In genomic region chr19:35378356-35378755, GRCh38 we compare ENCODE assay signal across 2 cellular contexts.
TF ChIP-seq lines count a peak whose summit lies in the region.

No MANE protein-coding gene starts in this region.

TF ChIP-seq in HEK293, 187 proteins besides CTCF, POLR2A, EP300 and RAD21:
- TF ChIP-seq ZNF324 (tag by site-specific recombination; IDR thresholded peaks at IDR 0.05) (no peak), ZNF580 (tag by site-specific recombination; IDR thresholded peaks at IDR 0.05) (0 out of 2 replicates have a peak, but pooled peaks have one; percentile 18), HOXD13 (CRISPR knock-in tag; IDR thresholded peaks at IDR 0.05; ENCODE audit: borderline replicate concordance) (no peak), SETDB1 (IDR thresholded peaks at IDR 0.05; ENCODE audit: insufficient read length, low read length) (peak; percentile 38), ZNF677 (tag by site-specific recombination; IDR thresholded peaks at IDR 0.05) (no peak), ZNF132 (tag by site-specific recombination; IDR thresholded peaks at IDR 0.05; ENCODE audit: borderline replicate concordance) (no peak), ZNF561 (tag by site-specific recombination; IDR thresholded peaks at IDR 0.05; ENCODE audit: borderline replicate concordance) (no peak), ZNF311 (tag by site-specific recombination; IDR thresholded peaks at IDR 0.05; ENCODE audit: borderline replicate concordance) (no peak), ZNF76 (tag by site-specific recombination; IDR thresholded peaks at IDR 0.05; ENCODE audit: borderline replicate concordance, low read depth) (no peak), ZNF18 (tag by site-specific recombination; IDR thresholded peaks at IDR 0.05) (no peak), ZBTB49 (tag by site-specific recombination; IDR thresholded peaks at IDR 0.05; ENCODE audit: low read depth) (no peak), ZNF792 (tag by site-specific recombination; IDR thresholded peaks at IDR 0.05) (no peak), ZBTB7A (tag by site-specific recombination; IDR thresholded peaks at IDR 0.05; ENCODE audit: low read depth) (no peak), ZBTB8A (tag by site-specific recombination; IDR thresholded peaks at IDR 0.05) (no peak), ZNF280D (tag by site-specific recombination; IDR thresholded peaks at IDR 0.05) (peak; percentile 90; the same call in 1 of the 2 replicates)
- TF ChIP-seq, protein P1, sequence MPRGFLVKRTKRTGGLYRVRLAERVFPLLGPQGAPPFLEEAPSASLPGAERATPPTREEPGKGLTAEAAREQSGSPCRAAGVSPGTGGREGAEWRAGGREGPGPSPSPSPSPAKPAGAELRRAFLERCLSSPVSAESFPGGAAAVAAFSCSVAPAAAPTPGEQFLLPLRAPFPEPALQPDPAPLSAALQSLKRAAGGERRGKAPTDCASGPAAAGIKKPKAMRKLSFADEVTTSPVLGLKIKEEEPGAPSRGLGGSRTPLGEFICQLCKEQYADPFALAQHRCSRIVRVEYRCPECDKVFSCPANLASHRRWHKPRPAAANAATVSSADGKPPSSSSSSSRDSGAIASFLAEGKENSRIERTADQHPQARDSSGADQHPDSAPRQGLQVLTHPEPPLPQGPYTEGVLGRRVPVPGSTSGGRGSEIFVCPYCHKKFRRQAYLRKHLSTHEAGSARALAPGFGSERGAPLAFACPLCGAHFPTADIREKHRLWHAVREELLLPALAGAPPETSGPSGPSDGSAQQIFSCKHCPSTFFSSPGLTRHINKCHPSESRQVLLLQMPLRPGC (tag by site-specific recombination; IDR thresholded peaks at IDR 0.05): no peak

TF ChIP-seq in GM12878, 131 proteins besides CTCF, POLR2A, EP300 and RAD21:
- TF ChIP-seq STAT3 (IDR thresholded peaks at IDR 0.05; ENCODE audit: low read depth, low read length): no peak
- no peak for TF ChIP-seq RCOR1 (conservative IDR thresholded peaks at IDR 0.05; ENCODE audit: low read depth, low read length)
- no peak for TF ChIP-seq EGR1 (IDR thresholded peaks at IDR 0.05; ENCODE audit: borderline replicate concordance in 1 of 2, low read depth in 2 of 2, low read length in 2 of 2)
- TF ChIP-seq, protein P2, sequence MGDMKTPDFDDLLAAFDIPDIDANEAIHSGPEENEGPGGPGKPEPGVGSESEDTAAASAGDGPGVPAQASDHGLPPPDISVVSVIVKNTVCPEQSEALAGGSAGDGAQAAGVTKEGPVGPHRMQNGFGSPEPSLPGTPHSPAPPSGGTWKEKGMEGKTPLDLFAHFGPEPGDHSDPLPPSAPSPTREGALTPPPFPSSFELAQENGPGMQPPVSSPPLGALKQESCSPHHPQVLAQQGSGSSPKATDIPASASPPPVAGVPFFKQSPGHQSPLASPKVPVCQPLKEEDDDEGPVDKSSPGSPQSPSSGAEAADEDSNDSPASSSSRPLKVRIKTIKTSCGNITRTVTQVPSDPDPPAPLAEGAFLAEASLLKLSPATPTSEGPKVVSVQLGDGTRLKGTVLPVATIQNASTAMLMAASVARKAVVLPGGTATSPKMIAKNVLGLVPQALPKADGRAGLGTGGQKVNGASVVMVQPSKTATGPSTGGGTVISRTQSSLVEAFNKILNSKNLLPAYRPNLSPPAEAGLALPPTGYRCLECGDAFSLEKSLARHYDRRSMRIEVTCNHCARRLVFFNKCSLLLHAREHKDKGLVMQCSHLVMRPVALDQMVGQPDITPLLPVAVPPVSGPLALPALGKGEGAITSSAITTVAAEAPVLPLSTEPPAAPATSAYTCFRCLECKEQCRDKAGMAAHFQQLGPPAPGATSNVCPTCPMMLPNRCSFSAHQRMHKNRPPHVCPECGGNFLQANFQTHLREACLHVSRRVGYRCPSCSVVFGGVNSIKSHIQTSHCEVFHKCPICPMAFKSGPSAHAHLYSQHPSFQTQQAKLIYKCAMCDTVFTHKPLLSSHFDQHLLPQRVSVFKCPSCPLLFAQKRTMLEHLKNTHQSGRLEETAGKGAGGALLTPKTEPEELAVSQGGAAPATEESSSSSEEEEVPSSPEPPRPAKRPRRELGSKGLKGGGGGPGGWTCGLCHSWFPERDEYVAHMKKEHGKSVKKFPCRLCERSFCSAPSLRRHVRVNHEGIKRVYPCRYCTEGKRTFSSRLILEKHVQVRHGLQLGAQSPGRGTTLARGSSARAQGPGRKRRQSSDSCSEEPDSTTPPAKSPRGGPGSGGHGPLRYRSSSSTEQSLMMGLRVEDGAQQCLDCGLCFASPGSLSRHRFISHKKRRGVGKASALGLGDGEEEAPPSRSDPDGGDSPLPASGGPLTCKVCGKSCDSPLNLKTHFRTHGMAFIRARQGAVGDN (IDR thresholded peaks at IDR 0.05): 0 out of 2 replicates have a peak, but pooled peaks have one; percentile 20
- no peak for TF ChIP-seq E4F1 (IDR thresholded peaks at IDR 0.05; ENCODE audit: borderline replicate concordance, partially characterized antibody)
- no peak for TF ChIP-seq EED (IDR thresholded peaks at IDR 0.05; ENCODE audit: low read depth)
- no peak for TF ChIP-seq SMC3 (IDR thresholded peaks at IDR 0.05; ENCODE audit: borderline replicate concordance, low read length)
- TF ChIP-seq CEBPB (IDR thresholded peaks at IDR 0.05; ENCODE audit: borderline replicate concordance in 1 of 2, low read depth in 2 of 2, low read length in 2 of 2): no peak
- TF ChIP-seq, protein P3, sequence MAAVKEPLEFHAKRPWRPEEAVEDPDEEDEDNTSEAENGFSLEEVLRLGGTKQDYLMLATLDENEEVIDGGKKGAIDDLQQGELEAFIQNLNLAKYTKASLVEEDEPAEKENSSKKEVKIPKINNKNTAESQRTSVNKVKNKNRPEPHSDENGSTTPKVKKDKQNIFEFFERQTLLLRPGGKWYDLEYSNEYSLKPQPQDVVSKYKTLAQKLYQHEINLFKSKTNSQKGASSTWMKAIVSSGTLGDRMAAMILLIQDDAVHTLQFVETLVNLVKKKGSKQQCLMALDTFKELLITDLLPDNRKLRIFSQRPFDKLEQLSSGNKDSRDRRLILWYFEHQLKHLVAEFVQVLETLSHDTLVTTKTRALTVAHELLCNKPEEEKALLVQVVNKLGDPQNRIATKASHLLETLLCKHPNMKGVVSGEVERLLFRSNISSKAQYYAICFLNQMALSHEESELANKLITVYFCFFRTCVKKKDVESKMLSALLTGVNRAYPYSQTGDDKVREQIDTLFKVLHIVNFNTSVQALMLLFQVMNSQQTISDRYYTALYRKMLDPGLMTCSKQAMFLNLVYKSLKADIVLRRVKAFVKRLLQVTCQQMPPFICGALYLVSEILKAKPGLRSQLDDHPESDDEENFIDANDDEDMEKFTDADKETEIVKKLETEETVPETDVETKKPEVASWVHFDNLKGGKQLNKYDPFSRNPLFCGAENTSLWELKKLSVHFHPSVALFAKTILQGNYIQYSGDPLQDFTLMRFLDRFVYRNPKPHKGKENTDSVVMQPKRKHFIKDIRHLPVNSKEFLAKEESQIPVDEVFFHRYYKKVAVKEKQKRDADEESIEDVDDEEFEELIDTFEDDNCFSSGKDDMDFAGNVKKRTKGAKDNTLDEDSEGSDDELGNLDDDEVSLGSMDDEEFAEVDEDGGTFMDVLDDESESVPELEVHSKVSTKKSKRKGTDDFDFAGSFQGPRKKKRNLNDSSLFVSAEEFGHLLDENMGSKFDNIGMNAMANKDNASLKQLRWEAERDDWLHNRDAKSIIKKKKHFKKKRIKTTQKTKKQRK (IDR thresholded peaks at IDR 0.05; ENCODE audit: low read depth, low read length): 0 out of 2 replicates have a peak, but pooled peaks have one; percentile 33
- TF ChIP-seq, protein P4, sequence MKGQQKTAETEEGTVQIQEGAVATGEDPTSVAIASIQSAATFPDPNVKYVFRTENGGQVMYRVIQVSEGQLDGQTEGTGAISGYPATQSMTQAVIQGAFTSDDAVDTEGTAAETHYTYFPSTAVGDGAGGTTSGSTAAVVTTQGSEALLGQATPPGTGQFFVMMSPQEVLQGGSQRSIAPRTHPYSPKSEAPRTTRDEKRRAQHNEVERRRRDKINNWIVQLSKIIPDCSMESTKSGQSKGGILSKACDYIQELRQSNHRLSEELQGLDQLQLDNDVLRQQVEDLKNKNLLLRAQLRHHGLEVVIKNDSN (IDR thresholded peaks at IDR 0.05; ENCODE audit: borderline replicate concordance, extremely low read length, insufficient read depth, low read depth, low read length): no peak
- no peak for TF ChIP-seq PAX8 (IDR thresholded peaks at IDR 0.05)
- TF ChIP-seq ATF3 (IDR thresholded peaks at IDR 0.05; ENCODE audit: borderline replicate concordance, extremely low read depth, low read depth, low read length): no peak
- no peak for TF ChIP-seq MTA3 (IDR thresholded peaks at IDR 0.05; ENCODE audit: borderline replicate concordance, low read length)
